ENCODE assay signal across 14 cellular contexts in the genomic region with DNA sequence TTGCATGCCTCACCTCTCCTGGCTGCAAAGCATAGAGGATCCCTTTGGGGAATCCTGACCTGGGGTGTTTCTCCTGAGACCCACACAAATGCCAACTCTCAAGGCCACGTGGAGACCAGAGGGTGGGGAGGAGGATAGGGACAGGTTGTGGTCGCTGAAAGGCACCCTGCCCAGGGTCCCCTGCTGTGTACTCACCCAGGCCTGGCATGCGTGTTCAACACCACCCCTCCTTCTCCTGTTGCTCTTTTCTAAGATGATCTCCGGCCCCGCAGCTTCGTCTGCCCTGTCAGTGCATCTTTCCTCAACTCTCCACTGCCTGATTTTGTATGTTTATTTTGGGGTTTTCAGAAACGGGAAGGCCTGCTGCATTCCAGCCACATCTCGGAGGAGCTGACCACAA. TPM values are rescaled to one million over a fixed set of nuclear protein-coding genes. Genes with fewer than 3 reads are reported as not detected.
DNase-seq lines count a peak whose midpoint lies in the region; ATAC-seq and TF ChIP-seq lines count a peak whose summit lies in the region.
"Had no signal": no experiment of that assay in that cellular context is flagged by ENCODE, and none has a peak within 500 bp of the region (broad histone marks: within the 10 kb centered on the region; RNA-seq: fewer than 3 reads in every experiment).

No MANE protein-coding gene starts in this region.

- peaks cover 11% of the 10 kb centered on the region for H3K9me3 Mint-ChIP-seq in chondrocyte (ENCODE audit: low read depth)

- no peak overlapping the region for H3K27ac Mint-ChIP-seq in chondrocyte (ENCODE audit: unreplicated experiment)
- H3K27ac Mint-ChIP-seq: HFFc6 had no signal

- H3K27me3 ChIP-seq in upper lobe of right lung (no peaks in the 10 kb centered on the region), tibial artery (no peaks in the 10 kb centered on the region)
- H3K27me3 ChIP-seq: BLaER1 had no signal

- no peak for ATAC-seq in upper lobe of right lung

- no peaks in the 10 kb centered on the region for H3K27me3 Mint-ChIP-seq in chondrocyte (ENCODE audit: low read depth)

- no peak for TF ChIP-seq CTCF in chondrocyte (IDR thresholded peaks at IDR 0.05)
- TF ChIP-seq CTCF in upper lobe of right lung (IDR thresholded peaks at IDR 0.05), result no peak
- no peak for TF ChIP-seq CTCF in tibial artery (IDR thresholded peaks at IDR 0.05)

- DNase-seq in activated CD4-positive, CD25-positive, alpha-beta regulatory T cell treated with anti-CD3 and anti-CD28 coated beads, Interleukin-2, amount 50 U/mL, for 72 hours, result peak; percentile 1
- DNase-seq in activated CD4-positive, CD25-positive, alpha-beta regulatory T cell (lab: John Stamatoyannopoulos, UW), result no peak
- DNase-seq in chondrocyte (ENCODE audit: low spot score), result peak; percentile 57
- peak; percentile 75 for DNase-seq in posterior vena cava (ENCODE audit: low spot score)
- peak; percentile 28 for DNase-seq in upper lobe of right lung
- no peak for DNase-seq in tibial artery
- DNase-seq in NCI-H748 (lab: John Stamatoyannopoulos, UW; ENCODE audit: unreplicated experiment), result no peak
- DNase-seq: 8988T, AML-193, DMS53, GF-D8, HCEC 1CT, HFFc6 had no signal

- H3K4me1 ChIP-seq in upper lobe of right lung, result no peaks in the 10 kb centered on the region
- no peaks in the 10 kb centered on the region for H3K4me1 ChIP-seq in tibial artery

- H3K27ac ChIP-seq in upper lobe of right lung, result no peak overlapping the region
- no peak overlapping the region for H3K27ac ChIP-seq in tibial artery
- H3K27ac ChIP-seq: BLaER1 had no signal

- no peak overlapping the region for H3K4me3 Mint-ChIP-seq in chondrocyte (ENCODE audit: unreplicated experiment)
- H3K4me3 Mint-ChIP-seq: HFFc6 had no signal

- peaks cover 10% of the 10 kb centered on the region for H3K9me3 ChIP-seq in upper lobe of right lung
- H3K9me3 ChIP-seq in tibial artery, result peaks cover 0 to 20% (median 17%) of the 10 kb centered on the region in 3 donors

- no peaks in the 10 kb centered on the region for H3K4me1 Mint-ChIP-seq in chondrocyte (ENCODE audit: low read depth)

- intact Hi-C loops in posterior vena cava (cut with DNase I) (loop anchor here in 1 of 2 donors (5.0 kb wide), 1 partner anchor 231 kb away; no protein-coding TSS in a partner anchor), upper lobe of right lung (cut with DNase I) (no loop called here), tibial artery (cut with DNase I; ENCODE audit: low total_unique reads) (no loop called here)

- H3K36me3 Mint-ChIP-seq in chondrocyte (ENCODE audit: low read depth), result peaks cover 32% of the 10 kb centered on the region

- H3K4me3 ChIP-seq in upper lobe of right lung, result no peak overlapping the region
- H3K4me3 ChIP-seq in tibial artery, result no peak overlapping the region
- H3K4me3 ChIP-seq: BLaER1 had no signal

- H3K36me3 ChIP-seq in upper lobe of right lung (no peaks in the 10 kb centered on the region), tibial artery (peaks cover 11 to 48% (median 16%) of the 10 kb centered on the region in 3 donors)

RNA-seq across cellular contexts. Expression of a gene that starts 44.6 kb away (rescaled TPM):
- 0.15 to 0.27 TPM in 2 of 3 replicates, not detected in the other for total RNA-seq in chondrocyte
- 10 to 100 TPM in 1 of 2 donors, 1 to 10 TPM in 1; 9.8 to 14.7 TPM for total RNA-seq in posterior vena cava
- 65.9 TPM for total RNA-seq in upper lobe of right lung
- total RNA-seq: HFFc6 had no signal

Comparison
In these comparisons a context has a peak if more than half of its experiments do, and no peak if none do; other contexts are left out.
1. DNase-seq: peak in activated CD4-positive, CD25-positive, alpha-beta regulatory T cell treated with anti-CD3 and anti-CD28 coated beads, Interleukin-2, amount 50 U/mL, for 72 hours (single experiment), chondrocyte (single experiment), posterior vena cava (single experiment) and upper lobe of right lung (single experiment); none in activated CD4-positive, CD25-positive, alpha-beta regulatory T cell (0 of 4), tibial artery (0 of 2) and NCI-H748 (single experiment).